5 cellular contexts compared by ENCODE assay signal in the genomic region with DNA sequence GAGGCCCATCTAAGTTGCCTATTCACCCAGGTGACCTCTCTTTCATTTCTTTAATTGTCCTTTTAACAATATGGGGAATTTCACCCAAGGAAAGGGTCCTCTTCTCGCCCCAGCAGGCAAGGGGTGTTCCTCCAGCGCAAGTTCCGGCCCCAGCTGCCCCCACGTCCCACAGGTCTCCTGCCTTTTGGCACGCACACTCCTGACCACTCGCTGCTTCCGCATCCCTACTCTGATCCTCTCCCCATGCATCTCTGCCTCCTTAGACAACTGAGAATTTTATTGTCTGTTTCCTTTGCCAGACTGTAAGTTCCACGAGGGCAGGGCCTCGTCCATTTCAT. TPM values are rescaled to one million over a fixed set of nuclear protein-coding genes. Genes with fewer than 3 reads are reported as not detected.
DNase-seq lines count a peak whose midpoint lies in the region; ATAC-seq and TF ChIP-seq lines count a peak whose summit lies in the region.

No MANE protein-coding gene starts in this region.

- intact Hi-C loops in PC-9 (cut with micrococcal nuclease; ENCODE audit: unreplicated experiment) = no loop called here
- intact Hi-C loops in spleen (cut with DNase I; ENCODE audit: low total_unique reads) = no loop called here

- no peak for ATAC-seq in GM19467 (IDR thresholded peaks at IDR 0.05; ENCODE audit: unreplicated experiment)

- H3K4me3 ChIP-seq in PC-9 (peak overlapping the region; percentile 68), spleen (peak overlapping the region; percentile 77 to 98 (median 92))

- no peak for TF ChIP-seq POLR2A in spleen (IDR thresholded peaks at IDR 0.05)

- no peaks in the 10 kb centered on the region for H3K9me2 ChIP-seq in PC-9 (ENCODE audit: insufficient read depth)

- DNase-seq in PC-9 = no peak
- no peak for DNase-seq in epithelial cell of prostate (ENCODE audit: low read depth, low spot score)
- peak; percentile 84 for DNase-seq in spleen
- DNase-seq in HUDEP-2 (lab: John Stamatoyannopoulos, UW; ENCODE audit: unreplicated experiment in 76 of 76) = no peak

- TSS peak; percentile 91 for BruUV-seq in PC-9 (replicated peaks; lab: Mats Ljungman, UMichigan)

- peak overlapping the region; percentile 75 for H3K4me2 ChIP-seq in PC-9

- H3K36me3 ChIP-seq in PC-9 (ENCODE audit: low read depth) = no peaks in the 10 kb centered on the region
- peaks cover 0 to 20% (median 0%) of the 10 kb centered on the region in 6 donors for H3K36me3 ChIP-seq in spleen

- TF ChIP-seq CTCF in PC-9 (conservative IDR thresholded peaks at IDR 0.05) (no peak), spleen (IDR thresholded peaks at IDR 0.05 in 8 of 11, conservative IDR thresholded peaks at IDR 0.05 in 3 of 11) (no peak)

- H3K27me3 ChIP-seq in PC-9 (ENCODE audit: insufficient read depth, low read depth) (0 out of 2 replicates have a peak, but pooled peaks cover 3% of the 10 kb centered on the region), spleen (replicated peaks in 1 of 7) (no peaks in the 10 kb centered on the region)

- peaks cover 31% of the 10 kb centered on the region for H3K4me1 ChIP-seq in PC-9 (replicated peaks; ENCODE audit: insufficient read depth)
- H3K4me1 ChIP-seq in spleen = peaks cover 29 to 45% (median 40%) of the 10 kb centered on the region in 6 donors

- POLR2A ChIA-PET in PC-9 (lab: Charles Lee; ENCODE audit: unreplicated experiment) = interaction anchor here (0.6 kb wide), 1 partner anchor 15 kb away, joined by 3 read pairs; no protein-coding TSS in a partner anchor

- H3K9me3 ChIP-seq in PC-9 (ENCODE audit: insufficient read depth, low read depth) (no peaks in the 10 kb centered on the region), spleen (no peaks in the 10 kb centered on the region)

- CTCF ChIA-PET in PC-9 (lab: Charles Lee) = interaction anchor here (0.6 kb wide), 1 partner anchor 10 kb away, joined by 4 read pairs; no protein-coding TSS in a partner anchor

- H3F3A ChIP-seq in PC-9 (ENCODE audit: insufficient read depth, low read depth) = peaks cover 11% of the 10 kb centered on the region; the same call in 1 of the 2 replicates

- WGBS in spleen, 5 donors = 63 to 70% (median 65%) methylated on average over 9 of the region's 9 CpGs

- H3K27ac ChIP-seq in PC-9 (peak overlapping the region; percentile 34), epithelial cell of prostate (peak overlapping the region; percentile 95), spleen (peak overlapping the region; percentile 91 to 99 (median 98))

- H4K20me1 ChIP-seq in PC-9 (ENCODE audit: insufficient read depth) = peaks cover 32% of the 10 kb centered on the region

- H2AFZ ChIP-seq in PC-9 = peak overlapping the region; percentile 89

- peaks cover 49% of the 10 kb centered on the region for H3K79me2 ChIP-seq in PC-9 (ENCODE audit: low read depth)

RNA-seq across cellular contexts. Expression of gene ARPC2, which starts 0.7 kb away (rescaled TPM):
- total RNA-seq in PC-9 (2021) (228 and 273 TPM in 2 replicates), spleen (100 to 1,000 TPM; 344 to 554 (median 430) TPM)
- polyA plus RNA-seq in spleen = 100 to 1,000 TPM; 262 to 317 (median 289) TPM

RNA-seq across cellular contexts. Expression of gene GPBAR1, which starts 44.5 kb away (rescaled TPM):
- total RNA-seq in PC-9 (2021) = 0.20 and 0.22 TPM in 2 replicates
- total RNA-seq in spleen = 10 to 100 TPM in 1 of 7 donors, 1 to 10 TPM in 6; 2.6 to 13.9 (median 7.3) TPM
- polyA plus RNA-seq in spleen = 1 to 10 TPM; 1.4 to 9.0 (median 2.9) TPM

RNA-seq across cellular contexts. Expression of gene CXCR1, which starts 49.5 kb away (rescaled TPM):
- not detected in 2 replicates for total RNA-seq in PC-9 (2021)
- 100 to 1,000 TPM in 2 of 7 donors, 10 to 100 TPM in 5; 19.4 to 139 (median 48.4) TPM for total RNA-seq in spleen
- polyA plus RNA-seq in spleen = 1 to 10 TPM in 2 of 3 donors, under 1 TPM in 1; 0.70 to 6.6 (median 4.9) TPM

RNA-seq across cellular contexts. Expression of gene AAMP, which starts 53.6 kb away (rescaled TPM):
- 126 and 165 TPM in 2 replicates for total RNA-seq in PC-9 (2021)
- 10 to 100 TPM; 55.6 to 84.6 (median 61.9) TPM for total RNA-seq in spleen
- 10 to 100 TPM; 54.1 to 93.8 (median 65.6) TPM for polyA plus RNA-seq in spleen

RNA-seq across cellular contexts. Expression of gene PNKD, which starts 54.0 kb away (rescaled TPM):
- total RNA-seq in PC-9 (2021) = 94.7 and 102 TPM in 2 replicates
- total RNA-seq in spleen = 10 to 100 TPM; 41.4 to 61.2 (median 47.7) TPM
- 10 to 100 TPM; 69.0 to 92.1 (median 83.5) TPM for polyA plus RNA-seq in spleen

Comparison
In these comparisons a context has a peak if more than half of its experiments do, and no peak if none do; other contexts are left out.
1. H3K27ac ChIP-seq: peak in every context shown above with its lines; median percentile 98 in spleen; 95 in epithelial cell of prostate; 34 in PC-9.
2. RNA of gene CXCR1, which starts 49.5 kb away (total RNA-seq): 19.4 to 139 TPM in spleen; not detected in PC-9; every median in the first group is over 10 times any median in the second.